15 cellular contexts compared by ENCODE assay signal in the genomic region with DNA sequence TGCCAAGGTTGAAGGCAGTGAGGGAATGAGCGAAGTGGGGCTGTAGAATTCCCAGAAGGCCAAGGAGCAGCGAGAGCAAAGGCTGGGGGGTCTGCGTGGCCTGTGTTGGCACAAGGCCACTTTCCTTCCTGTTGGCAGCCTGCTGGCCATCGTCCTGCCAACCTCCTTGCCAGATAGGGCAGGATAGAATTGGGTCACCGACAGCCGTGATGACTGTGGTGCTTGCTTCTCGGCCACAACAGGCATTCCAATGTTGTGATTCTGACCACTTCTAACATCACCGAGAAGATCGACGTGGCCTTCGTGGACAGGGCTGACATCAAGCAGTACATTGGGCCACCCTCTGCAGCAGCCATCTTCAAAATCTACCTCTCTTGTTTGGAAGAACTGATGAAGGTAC. TPM values are rescaled to one million over a fixed set of nuclear protein-coding genes. Genes with fewer than 3 reads are reported as not detected.
DNase-seq lines count a peak whose midpoint lies in the region; ATAC-seq, FAIRE-seq and TF ChIP-seq lines count a peak whose summit lies in the region.
"Had no signal": no experiment of that assay in that cellular context is flagged by ENCODE, and none has a peak within 500 bp of the region (broad histone marks: within the 10 kb centered on the region; RNA-seq: fewer than 3 reads in every experiment).

No MANE protein-coding gene starts in this region.

- H3K27me3 ChIP-seq in HCT116 (ENCODE audit: insufficient read depth, low read length) (no peaks in the 10 kb centered on the region), RWPE2 (ENCODE audit: insufficient read depth, poor library complexity, severe bottlenecking) (no peaks in the 10 kb centered on the region), Caco-2 (replicated peaks; ENCODE audit: control insufficient read depth, insufficient read depth, low read length) (no peaks in the 10 kb centered on the region), small intestine (ENCODE audit: control insufficient read depth in 2 of 2, insufficient read depth in 2 of 2, low read length in 2 of 2) (no peaks in the 10 kb centered on the region)

- peaks cover 14% of the 10 kb centered on the region for H3K79me2 ChIP-seq in HCT116 (ENCODE audit: insufficient read depth, low read length)

- H3K9me3 Mint-ChIP-seq in effector memory CD8-positive, alpha-beta T cell, result no peaks in the 10 kb centered on the region
- no peaks in the 10 kb centered on the region for H3K9me3 Mint-ChIP-seq in Caco-2 (ENCODE audit: unreplicated experiment)
- H3K9me3 Mint-ChIP-seq: stimulated activated naive CD8-positive, alpha-beta T cell treated with anti-CD3 and anti-CD28 coated beads, Interleukin-15, amount 100 ng/mL, for 72 hours had no signal

- peaks cover 0 to 4% of the 10 kb centered on the region in 2 donors for H3K4me1 Mint-ChIP-seq in effector memory CD8-positive, alpha-beta T cell (ENCODE audit: low read depth in 2 of 2)
- no peaks in the 10 kb centered on the region for H3K4me1 Mint-ChIP-seq in Caco-2 (ENCODE audit: low read depth, unreplicated experiment)
- H3K4me1 Mint-ChIP-seq: stimulated activated naive CD8-positive, alpha-beta T cell treated with anti-CD3 and anti-CD28 coated beads, Interleukin-15, amount 100 ng/mL, for 72 hours had no signal

- no peaks in the 10 kb centered on the region for H3K27me3 Mint-ChIP-seq in effector memory CD8-positive, alpha-beta T cell
- H3K27me3 Mint-ChIP-seq in Caco-2 (ENCODE audit: insufficient read depth, unreplicated experiment), result no peaks in the 10 kb centered on the region
- H3K27me3 Mint-ChIP-seq: activated CD8-positive, alpha-beta memory T cell treated with anti-CD3 and anti-CD28 coated beads, Interleukin-2, amount 10 ng/mL, durations not matched to agents 7 days and 5 days; stimulated activated naive CD8-positive, alpha-beta T cell treated with anti-CD3 and anti-CD28 coated beads, Interleukin-15, amount 100 ng/mL, for 72 hours had no signal

- no peak for TF ChIP-seq POLR2A in HCT116 (IDR thresholded peaks at IDR 0.05; ENCODE audit: borderline replicate concordance, extremely low read depth, insufficient read depth, insufficient read length)

- CTCF ChIA-PET in HCT116 (lab: Charles Lee), result interaction anchor here (1.1 kb wide), 2 partner anchors 8 to 465 kb away, joined by 3 read pairs; no protein-coding TSS in a partner anchor
- CTCF ChIA-PET in Caco-2 (lab: Charles Lee), result interaction anchor here (0.6 kb wide), 1 partner anchor 211 kb away, joined by 3 read pairs; no protein-coding TSS in a partner anchor

- H3K27ac Mint-ChIP-seq in effector memory CD8-positive, alpha-beta T cell, result peak overlapping the region; percentile 81 to 95
- H3K27ac Mint-ChIP-seq in Caco-2 (ENCODE audit: unreplicated experiment), result no peak overlapping the region
- H3K27ac Mint-ChIP-seq: stimulated activated naive CD8-positive, alpha-beta T cell treated with anti-CD3 and anti-CD28 coated beads, Interleukin-15, amount 100 ng/mL, for 72 hours had no signal

- H3K4me1 ChIP-seq in HCT116 (ENCODE audit: control insufficient read depth in 1 of 2, insufficient read depth in 2 of 2, low read length in 2 of 2) (peaks cover 15 to 31% of the 10 kb centered on the region in 2 experiments), RWPE2 (ENCODE audit: insufficient read depth, poor library complexity, severe bottlenecking) (peaks cover 15% of the 10 kb centered on the region), Caco-2 (no peaks in the 10 kb centered on the region), small intestine (ENCODE audit: control insufficient read depth in 2 of 2, insufficient read depth in 1 of 2, low read depth in 1 of 2, low read length in 1 of 2) (no peaks in the 10 kb centered on the region)
- H3K4me1 ChIP-seq: prostate gland had no signal

- no peak overlapping the region for H3K4me3 Mint-ChIP-seq in effector memory CD8-positive, alpha-beta T cell
- H3K4me3 Mint-ChIP-seq in Caco-2 (ENCODE audit: unreplicated experiment), result no peak overlapping the region
- H3K4me3 Mint-ChIP-seq: activated CD8-positive, alpha-beta memory T cell treated with anti-CD3 and anti-CD28 coated beads, Interleukin-2, amount 10 ng/mL, durations not matched to agents 7 days and 5 days; stimulated activated naive CD8-positive, alpha-beta T cell treated with anti-CD3 and anti-CD28 coated beads, Interleukin-15, amount 100 ng/mL, for 72 hours had no signal

- DNase-seq in HCT116 (ENCODE audit: low read depth, low spot score), result peak; percentile 55
- DNase-seq in RWPE2 (ENCODE audit: low spot score), result no peak
- DNase-seq in effector memory CD8-positive, alpha-beta T cell, result no peak
- peak; percentile 37 for DNase-seq in sciatic nerve (ENCODE audit: low spot score)
- DNase-seq in activated CD4-positive, alpha-beta T cell treated with anti-CD3 and anti-CD28 coated beads for 4 hours, result no peak
- no peak for DNase-seq in Caco-2
- no peak for DNase-seq in small intestine
- DNase-seq: COR-L47; midbrain; NCI-H1694 treated with DMSO at 0.1 percent for 48 hours; stimulated activated CD4-positive, alpha-beta T cell treated with anti-CD3 and anti-CD28 coated beads, Interleukin-4, amount 100 ng/mL, for 1 hour; stimulated activated naive CD8-positive, alpha-beta T cell treated with anti-CD3 and anti-CD28 coated beads, Interleukin-15, amount 100 ng/mL, for 72 hours had no signal

- H3K36me3 ChIP-seq in HCT116 (ENCODE audit: control insufficient read depth in 1 of 2, insufficient read depth in 2 of 2, low read length in 2 of 2), result peaks cover 22 to 48% of the 10 kb centered on the region in 2 experiments
- peaks cover 71% of the 10 kb centered on the region for H3K36me3 ChIP-seq in RWPE2 (ENCODE audit: low read depth)
- peaks cover 9% of the 10 kb centered on the region for H3K36me3 ChIP-seq in Caco-2 (ENCODE audit: control insufficient read depth, insufficient read depth, low read length)
- no peaks in the 10 kb centered on the region for H3K36me3 ChIP-seq in small intestine (ENCODE audit: control insufficient read depth in 2 of 2, insufficient read depth in 2 of 2, low read length in 2 of 2)
- H3K36me3 ChIP-seq: prostate gland had no signal

- no peaks in the 10 kb centered on the region for H3K9me2 ChIP-seq in HCT116 (ENCODE audit: insufficient read depth)

- ATAC-seq in HCT116, result peak; percentile 14; the same call in 1 of the 2 replicates
- peak; percentile 26 for ATAC-seq in RWPE2 (ENCODE audit: low read depth)
- ATAC-seq in effector memory CD8-positive, alpha-beta T cell (replicated peaks), result no peak
- ATAC-seq in sciatic nerve, result no peak

- BruUV-seq in HCT116 (replicated peaks; lab: Mats Ljungman, UMichigan), result no TSS peak
- BruUV-seq in Caco-2 (replicated peaks; lab: Mats Ljungman, UMichigan), result no TSS peak

- H4K20me1 ChIP-seq in HCT116 (ENCODE audit: insufficient read depth), result peaks cover 5% of the 10 kb centered on the region; the same call in 1 of the 2 replicates

- no peak overlapping the region for H2AFZ ChIP-seq in HCT116 (ENCODE audit: low read depth, low read length, poor library complexity, severe bottlenecking)

- RAD21 ChIA-PET in HCT116 (lab: Charles Lee; ENCODE audit: low non-redundant PET in 1 of 2, low total read pairs in 2 of 2, uncharacterized antibody in 2 of 2, unreplicated experiment in 2 of 2), result no interaction called here

- FAIRE-seq in small intestine (lab: Jason Lieb, UNC), result no peak
- FAIRE-seq: endometrium had no signal

- H3K4me2 ChIP-seq in HCT116 (ENCODE audit: low read length), result peak overlapping the region; percentile 75

- TF ChIP-seq RAD21 in HCT116 (IDR thresholded peaks at IDR 0.05; ENCODE audit: low read depth), result no peak

- H3K9me3 ChIP-seq in HCT116 (ENCODE audit: control insufficient read depth in 1 of 2, insufficient read depth in 1 of 2, low read depth in 1 of 2, low read length in 2 of 2), result no peaks in the 10 kb centered on the region
- H3K9me3 ChIP-seq in RWPE2 (ENCODE audit: severe bottlenecking), result no peaks in the 10 kb centered on the region
- no peaks in the 10 kb centered on the region for H3K9me3 ChIP-seq in Caco-2
- no peaks in the 10 kb centered on the region for H3K9me3 ChIP-seq in small intestine (ENCODE audit: control insufficient read depth, low read depth)
- H3K9me3 ChIP-seq: prostate gland had no signal

- WGBS in small intestine, 3 donors, result 87 to 94% (median 89%) methylated on average over 11 of the region's 11 CpGs

- H3K36me3 Mint-ChIP-seq in effector memory CD8-positive, alpha-beta T cell (ENCODE audit: insufficient read depth), result peaks cover 15% of the 10 kb centered on the region
- H3K36me3 Mint-ChIP-seq in Caco-2 (ENCODE audit: insufficient read depth, unreplicated experiment), result peaks cover 81% of the 10 kb centered on the region

- peak overlapping the region in 1 of 2 experiments; percentile 35; a peak in 2 of 4 replicates for H3K4me3 ChIP-seq in HCT116 (replicated peaks in 1 of 2; ENCODE audit: low read depth in 1 of 2, low read length in 2 of 2)
- H3K4me3 ChIP-seq in RWPE2 (ENCODE audit: severe bottlenecking), result no peak overlapping the region
- no peak overlapping the region for H3K4me3 ChIP-seq in Caco-2 (ENCODE audit: low read depth, low read length)
- no peak overlapping the region for H3K4me3 ChIP-seq in small intestine (ENCODE audit: low read depth in 1 of 2, low read length in 2 of 2)
- H3K4me3 ChIP-seq: prostate gland had no signal

- POLR2A ChIA-PET in HCT116 (lab: Charles Lee), result no interaction called here
- POLR2A ChIA-PET in Caco-2 (lab: Charles Lee), result no interaction called here

- H3K27ac ChIP-seq in HCT116 (ENCODE audit: low read depth, low read length) (peak overlapping the region; percentile 73; the same call in 1 of the 2 replicates), RWPE2 (ENCODE audit: poor library complexity, severe bottlenecking) (peak overlapping the region; percentile 59), small intestine (ENCODE audit: low read depth in 1 of 2, low read length in 1 of 2) (no peak overlapping the region)
- H3K27ac ChIP-seq: prostate gland had no signal

- intact Hi-C loops in HCT116 (cut with micrococcal nuclease), result no loop called here
- intact Hi-C loops in sciatic nerve (cut with DNase I), result no loop called here
- intact Hi-C loops in Caco-2 (cut with micrococcal nuclease; ENCODE audit: unreplicated experiment), result no loop called here

- H3K9ac ChIP-seq in HCT116 (ENCODE audit: low read length), result peak overlapping the region; percentile 66

- TF ChIP-seq CTCF in HCT116 (IDR thresholded peaks at IDR 0.05 in 2 of 3, conservative IDR thresholded peaks at IDR 0.05 in 1 of 3; ENCODE audit: borderline replicate concordance in 1 of 3, insufficient read depth in 1 of 3, low read depth in 2 of 3, low read length in 2 of 3), result no peak
- TF ChIP-seq CTCF in RWPE2 (IDR thresholded peaks at IDR 0.05; ENCODE audit: poor library complexity, severe bottlenecking), result no peak
- no peak for TF ChIP-seq CTCF in Caco-2 (IDR thresholded peaks at IDR 0.05; ENCODE audit: insufficient read depth in 1 of 2, low read depth in 1 of 2, low read length in 1 of 2, severe bottlenecking in 1 of 2, unreplicated experiment in 1 of 2)

RNA-seq across cellular contexts. Expression of a gene that starts 18.9 kb away (rescaled TPM):
- total RNA-seq in HCT116 (2021; ENCODE audit: unreplicated experiment) (45.0 TPM), sciatic nerve (0.89 TPM), Caco-2 (2022) (40.2 and 42.5 TPM in 2 replicates)
- 18.0 and 29.3 TPM in 2 replicates for polyA plus RNA-seq in HCT116 (2012)
- 10 to 100 TPM in 1 of 3 donors, 1 to 10 TPM in 2; 1.6 to 12.1 (median 7.4) TPM for polyA plus RNA-seq in small intestine

RNA-seq across cellular contexts. Expression of a gene that starts 19.0 kb away (rescaled TPM):
- 54.6 TPM for total RNA-seq in HCT116 (2021; ENCODE audit: unreplicated experiment)
- 33.0 and 35.4 TPM in 2 replicates for polyA plus RNA-seq in HCT116 (2012)
- 38.5 TPM for total RNA-seq in sciatic nerve
- total RNA-seq in Caco-2 (2022), result 76.2 and 77.5 TPM in 2 replicates
- polyA plus RNA-seq in small intestine, result 10 to 100 TPM; 21.2 to 53.2 (median 28.6) TPM

Comparison
In these comparisons a context has a peak if more than half of its experiments do, and no peak if none do; other contexts are left out.
1. ATAC-seq: peak in HCT116 (single experiment) and RWPE2 (single experiment); none in effector memory CD8-positive, alpha-beta T cell (single experiment) and sciatic nerve (single experiment).
2. DNase-seq: peak in HCT116 (single experiment) and sciatic nerve (single experiment); none in RWPE2 (single experiment), effector memory CD8-positive, alpha-beta T cell (0 of 3), activated CD4-positive, alpha-beta T cell treated with anti-CD3 and anti-CD28 coated beads for 4 hours (0 of 2), Caco-2 (0 of 2) and small intestine (single experiment).
3. H3K27ac ChIP-seq: peak in HCT116 (single experiment) and RWPE2 (single experiment); none in small intestine (0 of 2).
4. RNA of a gene that starts 18.9 kb away (total RNA-seq): 45.0 TPM in HCT116 (single experiment) and 40.2 to 42.5 TPM in Caco-2; 0.89 TPM in sciatic nerve (single experiment); every median in the first group is over 10 times any median in the second.